Comparison of ENCODE assay signal across 12 cellular contexts in genomic region chr5:151811593-151812321, GRCh38. TPM values are rescaled to one million over a fixed set of nuclear protein-coding genes. Genes with fewer than 3 reads are reported as not detected.
DNase-seq lines count a peak whose midpoint lies in the region; ATAC-seq, FAIRE-seq and TF ChIP-seq lines count a peak whose summit lies in the region.
"Had no signal": no experiment of that assay in that cellular context is flagged by ENCODE, and none has a peak within 500 bp of the region (broad histone marks: within the 10 kb centered on the region; RNA-seq: fewer than 3 reads in every experiment).

No MANE protein-coding gene starts in this region.

- H3K27me3 Mint-ChIP-seq in neural progenitor cell (ENCODE audit: insufficient read depth, low read depth) = no peaks in the 10 kb centered on the region

- peaks cover 10% of the 10 kb centered on the region for H3F3A ChIP-seq in neural progenitor cell (ENCODE audit: low read depth)

- H3K36me3 ChIP-seq in neural progenitor cell = peaks cover 13% of the 10 kb centered on the region

- no peak for TF ChIP-seq POLR2A in H54 (IDR thresholded peaks at IDR 0.05; ENCODE audit: low read depth, low read length)

- no peak overlapping the region for H2AFZ ChIP-seq in neural progenitor cell (replicated peaks)

- peaks cover 23% of the 10 kb centered on the region for H4K20me1 ChIP-seq in neural progenitor cell (ENCODE audit: low read depth)

- intact Hi-C loops in right cardiac atrium (cut with DNase I) = no loop called here

- H3K4me3 ChIP-seq in right cardiac atrium (ENCODE audit: low read length) (no peak overlapping the region), neural progenitor cell (no peak overlapping the region)
- H3K4me3 ChIP-seq: vagina had no signal

- peaks cover 69% of the 10 kb centered on the region for H3K36me3 Mint-ChIP-seq in neural progenitor cell

- peak; percentile 60 for FAIRE-seq in H54 (lab: Jason Lieb, UNC)
- FAIRE-seq: colon had no signal

- TF ChIP-seq CTCF in neural progenitor cell (IDR thresholded peaks at IDR 0.05) = no peak

- H3K27me3 ChIP-seq in right cardiac atrium (ENCODE audit: control insufficient read depth, insufficient read depth) (no peaks in the 10 kb centered on the region), neural progenitor cell (no peaks in the 10 kb centered on the region)
- H3K27me3 ChIP-seq: BE2C, vagina had no signal

- no peak overlapping the region for H3K9ac ChIP-seq in neural progenitor cell

- no peak overlapping the region for H3K4me2 ChIP-seq in neural progenitor cell

- no peaks in the 10 kb centered on the region for H3K9me3 Mint-ChIP-seq in neural progenitor cell

- H3K9me3 ChIP-seq in right cardiac atrium (ENCODE audit: control insufficient read depth, low read length) = no peaks in the 10 kb centered on the region
- H3K9me3 ChIP-seq in neural progenitor cell (ENCODE audit: low read depth) = no peaks in the 10 kb centered on the region
- H3K9me3 ChIP-seq: BE2C, vagina had no signal

- 56% methylated on average over 5 of the region's 5 CpGs for WGBS in right cardiac atrium

- no peak overlapping the region for H3K4me3 Mint-ChIP-seq in neural progenitor cell

- DNase-seq in AG08395 (ENCODE audit: low spot score) (peak; percentile 45), H54 (ENCODE audit: insufficient read length, low spot score) (no peak), cerebellar cortex (ENCODE audit: low spot score) (peak; percentile 24), right cardiac atrium (no peak), NCI-H526 (lab: John Stamatoyannopoulos, UW) (no peak), neural progenitor cell (ENCODE audit: low spot score) (no peak), SHP77 treated with DMSO at 0.1 percent for 48 hours (lab: John Stamatoyannopoulos, UW) (no peak)
- DNase-seq: BE2C had no signal

- peaks cover 36% of the 10 kb centered on the region for H3K79me2 ChIP-seq in neural progenitor cell (ENCODE audit: low read depth)

- H3K27ac ChIP-seq in right cardiac atrium (ENCODE audit: low read length) (peak overlapping the region; percentile 12), neural progenitor cell (no peak overlapping the region)
- H3K27ac ChIP-seq: HL-60, vagina had no signal

- peaks cover 8% of the 10 kb centered on the region for H3K4me1 ChIP-seq in right cardiac atrium (ENCODE audit: control insufficient read depth, insufficient read depth, low read length)
- H3K4me1 ChIP-seq in neural progenitor cell = peaks cover 7% of the 10 kb centered on the region
- H3K4me1 ChIP-seq: BE2C had no signal

- peak; percentile 86 to 89 for ATAC-seq in right cardiac atrium
- no peak for ATAC-seq in GM18909 (IDR thresholded peaks at IDR 0.05; ENCODE audit: poor library complexity, unreplicated experiment)

- no peak overlapping the region for H3K27ac Mint-ChIP-seq in neural progenitor cell

- H3K4me1 Mint-ChIP-seq in neural progenitor cell = no peaks in the 10 kb centered on the region

RNA-seq across cellular contexts. Expression of gene G3BP1, which starts 40.0 kb away (rescaled TPM):
- total RNA-seq in right cardiac atrium = 100 to 1,000 TPM in 3 of 4 donors, 10 to 100 TPM in 1; 94.8 to 121 (median 112) TPM
- polyA plus RNA-seq in right cardiac atrium = 25.5 TPM
- total RNA-seq in neural progenitor cell (ENCODE audit: low replicate concordance) = 212 and 304 TPM in 2 replicates

RNA-seq across cellular contexts. Expression of gene ATOX1, which starts 53.3 kb away (rescaled TPM):
- total RNA-seq in right cardiac atrium = 10 to 100 TPM; 61.0 to 80.3 (median 75.1) TPM
- polyA plus RNA-seq in right cardiac atrium = 135 TPM
- total RNA-seq in neural progenitor cell (ENCODE audit: low replicate concordance) = 22.8 and 86.4 TPM in 2 replicates

Comparison
In these comparisons a context has a peak if more than half of its experiments do, and no peak if none do; other contexts are left out.
1. DNase-seq: peak in AG08395 (single experiment) and cerebellar cortex (single experiment); none in H54 (single experiment), right cardiac atrium (0 of 3), NCI-H526 (0 of 2), neural progenitor cell (single experiment) and SHP77 treated with DMSO at 0.1 percent for 48 hours (single experiment).